ENCODE assay signal across 19 cellular contexts in the genomic region with DNA sequence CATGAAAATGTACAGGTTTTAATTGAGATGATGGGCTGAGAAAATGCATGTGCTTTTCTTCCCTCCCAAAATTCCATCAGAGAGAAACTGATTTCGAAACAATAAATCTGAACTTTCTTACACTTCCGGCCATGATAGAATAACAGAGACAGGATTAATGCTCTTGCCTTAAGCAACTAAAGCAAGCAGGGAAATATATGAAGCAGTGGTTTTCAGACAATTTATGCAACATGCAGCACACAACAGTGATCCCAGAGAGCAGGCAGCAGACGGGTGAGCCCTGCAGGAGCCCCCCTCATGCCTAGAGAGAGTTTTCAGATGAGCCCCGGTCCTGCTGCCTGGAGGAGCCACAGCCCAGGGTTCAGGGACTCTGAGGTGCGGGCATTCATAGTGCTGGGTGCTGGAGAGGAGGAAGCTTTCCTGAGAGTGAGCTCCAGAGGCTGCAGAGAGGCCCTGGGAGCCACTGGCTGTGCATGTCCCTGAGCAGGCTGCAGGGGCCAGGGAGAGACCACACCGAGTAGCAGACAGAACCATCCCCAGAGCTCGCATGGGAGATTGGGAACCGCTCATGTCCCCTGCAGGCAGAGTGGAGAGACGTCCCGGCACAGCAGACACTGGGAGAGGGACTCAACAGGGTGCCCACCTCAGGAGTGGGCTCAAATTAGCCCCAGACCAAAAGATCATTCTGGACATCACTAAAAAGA.
DNase-seq lines count a peak whose midpoint lies in the region; ATAC-seq and TF ChIP-seq lines count a peak whose summit lies in the region.
"Had no signal": no experiment of that assay in that cellular context is flagged by ENCODE, and none has a peak within 500 bp of the region (broad histone marks: within the 10 kb centered on the region; RNA-seq: fewer than 3 reads in every experiment).

No MANE protein-coding gene starts in this region.

- no peaks in the 10 kb centered on the region for H3K4me1 ChIP-seq in endodermal cell (ENCODE audit: control insufficient read depth, insufficient read depth, low read length)

- H3K27me3 ChIP-seq in endodermal cell (ENCODE audit: control insufficient read depth, insufficient read depth, low read length, poor library complexity, severe bottlenecking), result no peaks in the 10 kb centered on the region

- H3K4me3 Mint-ChIP-seq in natural killer cell treated with Interleukin-12 subunit alpha and Interleukin-12 subunit beta and Interleukin-15 and Interleukin-18, amount 100 ng/mL, for 72 hours, result no peak overlapping the region
- no peak overlapping the region for H3K4me3 Mint-ChIP-seq in natural killer cell
- no peak overlapping the region for H3K4me3 Mint-ChIP-seq in endodermal cell
- H3K4me3 Mint-ChIP-seq: CD8-positive, alpha-beta memory T cell; HFFc6 had no signal

- H3K9me3 ChIP-seq in endodermal cell (ENCODE audit: control insufficient read depth, low read length), result peaks cover 7% of the 10 kb centered on the region

- DNase-seq in natural killer cell treated with Interleukin-12 subunit alpha and Interleukin-12 subunit beta and Interleukin-15 and Interleukin-18, amount 100 ng/mL, for 72 hours (ENCODE audit: low spot score), result peak; percentile 44
- no peak for DNase-seq in natural killer cell
- peak; percentile 62 for DNase-seq in endodermal cell
- peak; percentile 61 for DNase-seq in posterior vena cava (ENCODE audit: low spot score)
- DNase-seq in DMS79 (lab: John Stamatoyannopoulos, UW), result no peak
- no peak for DNase-seq in AG20443 (ENCODE audit: low spot score)
- no peak for DNase-seq in activated gamma-delta T cell (lab: John Stamatoyannopoulos, UW)
- DNase-seq: C1 segment of cervical spinal cord, DMS53, GOT3, HFFc6, IMR-90, NCI-H1417, NCI-H187, NCI-H345, NCI-H526, PC-9 had no signal

- no peak overlapping the region for H3K9ac ChIP-seq in endodermal cell (ENCODE audit: extremely low read depth, low read length, poor library complexity, severe bottlenecking)

- H3K27me3 Mint-ChIP-seq in natural killer cell treated with Interleukin-12 subunit alpha and Interleukin-12 subunit beta and Interleukin-15 and Interleukin-18, amount 100 ng/mL, for 72 hours, result peaks cover 17 to 43% of the 10 kb centered on the region in 2 donors
- peaks cover 12 to 26% of the 10 kb centered on the region in 2 donors for H3K27me3 Mint-ChIP-seq in natural killer cell (ENCODE audit: low read depth in 2 of 2)
- no peaks in the 10 kb centered on the region for H3K27me3 Mint-ChIP-seq in endodermal cell (ENCODE audit: insufficient read depth)

- H3K36me3 Mint-ChIP-seq in natural killer cell treated with Interleukin-12 subunit alpha and Interleukin-12 subunit beta and Interleukin-15 and Interleukin-18, amount 100 ng/mL, for 72 hours, result peaks cover 8% of the 10 kb centered on the region
- H3K36me3 Mint-ChIP-seq in natural killer cell (peaks cover 8% of the 10 kb centered on the region), endodermal cell (ENCODE audit: low read depth) (no peaks in the 10 kb centered on the region)
- H3K36me3 Mint-ChIP-seq: CD8-positive, alpha-beta memory T cell had no signal

- intact Hi-C loops in natural killer cell (cut with micrococcal nuclease) (no loop called here), posterior vena cava (cut with DNase I) (no loop called here)

- H3K9me3 Mint-ChIP-seq in natural killer cell treated with Interleukin-12 subunit alpha and Interleukin-12 subunit beta and Interleukin-15 and Interleukin-18, amount 100 ng/mL, for 72 hours, result peaks cover 3% of the 10 kb centered on the region
- peaks cover 0 to 2% of the 10 kb centered on the region in 2 donors for H3K9me3 Mint-ChIP-seq in natural killer cell
- H3K9me3 Mint-ChIP-seq in endodermal cell, result no peaks in the 10 kb centered on the region

- H3K27ac Mint-ChIP-seq in natural killer cell treated with Interleukin-12 subunit alpha and Interleukin-12 subunit beta and Interleukin-15 and Interleukin-18, amount 100 ng/mL, for 72 hours, result no peak overlapping the region
- H3K27ac Mint-ChIP-seq in natural killer cell (no peak overlapping the region), endodermal cell (no peak overlapping the region)
- H3K27ac Mint-ChIP-seq: HFFc6 had no signal

- H3K27ac ChIP-seq in endodermal cell (ENCODE audit: low read depth, low read length), result no peak overlapping the region
- H3K27ac ChIP-seq: PC-9, RWPE1 had no signal

- peak in 1 of 2 donors; percentile 32 for ATAC-seq in natural killer cell treated with Interleukin-12 subunit alpha and Interleukin-12 subunit beta and Interleukin-15 and Interleukin-18, amount 100 ng/mL, for 72 hours
- no peak for ATAC-seq in natural killer cell

- no peak overlapping the region for H3K4me3 ChIP-seq in endodermal cell (ENCODE audit: low read length)
- H3K4me3 ChIP-seq: PC-9 had no signal

- H3K4me1 Mint-ChIP-seq in natural killer cell treated with Interleukin-12 subunit alpha and Interleukin-12 subunit beta and Interleukin-15 and Interleukin-18, amount 100 ng/mL, for 72 hours (ENCODE audit: low read depth in 2 of 2), result no peaks in the 10 kb centered on the region
- H3K4me1 Mint-ChIP-seq in natural killer cell (no peaks in the 10 kb centered on the region), endodermal cell (no peaks in the 10 kb centered on the region)
- H3K4me1 Mint-ChIP-seq: CD8-positive, alpha-beta memory T cell had no signal

- 71 to 76% methylated on average over 7 to 10 of the region's 10 CpGs for WGBS in endodermal cell (ENCODE audit: insufficient coverage in 1 of 2, insufficient read length in 1 of 2), 2 experiments

- no peak for TF ChIP-seq CTCF in natural killer cell (IDR thresholded peaks at IDR 0.05)
- TF ChIP-seq CTCF in endodermal cell (conservative IDR thresholded peaks at IDR 0.05), result peak; percentile 43

- H3K36me3 ChIP-seq in endodermal cell (ENCODE audit: control insufficient read depth, insufficient read depth, low read length), result no peaks in the 10 kb centered on the region

Comparison
In these comparisons a context has a peak if more than half of its experiments do, and no peak if none do; other contexts are left out.
1. DNase-seq: peak in natural killer cell treated with Interleukin-12 subunit alpha and Interleukin-12 subunit beta and Interleukin-15 and Interleukin-18, amount 100 ng/mL, for 72 hours (single experiment), endodermal cell (single experiment) and posterior vena cava (single experiment); none in natural killer cell (single experiment), DMS79 (single experiment), AG20443 (single experiment) and activated gamma-delta T cell (single experiment).